8 cellular contexts compared by ENCODE assay signal in genomic region chr7:134750083-134751062, GRCh38. TPM values are rescaled to one million over a fixed set of nuclear protein-coding genes. Genes with fewer than 3 reads are reported as not detected.
DNase-seq lines count a peak whose midpoint lies in the region; ATAC-seq, FAIRE-seq and TF ChIP-seq lines count a peak whose summit lies in the region.

No MANE protein-coding gene starts in this region.

- no peaks in the 10 kb centered on the region for H3K79me2 ChIP-seq in H9 (ENCODE audit: insufficient read depth, low read length)

- no peaks in the 10 kb centered on the region for H3K23me2 ChIP-seq in H9 (ENCODE audit: insufficient read length, low read depth, low read length, poor library complexity, severe bottlenecking)

- no peak overlapping the region for H4K91ac ChIP-seq in H9 (ENCODE audit: insufficient read length, low read depth, low read length)

- intact Hi-C loops in left cardiac atrium (cut with DNase I), result loop anchor here in 1 of 2 donors (5.0 to 10.0 kb wide), 2 partner anchors 53 to 116 kb away; no protein-coding TSS in a partner anchor
- intact Hi-C loops in spleen (cut with DNase I; ENCODE audit: low total_unique reads), result no loop called here

- H3K36me3 ChIP-seq in RWPE2 (ENCODE audit: low read depth) (no peaks in the 10 kb centered on the region), spleen (no peaks in the 10 kb centered on the region)

- no peak overlapping the region for H3K14ac ChIP-seq in H9 (ENCODE audit: insufficient read depth, low read length)

- H2BK12ac ChIP-seq in H9 (ENCODE audit: insufficient read length, low read depth, low read length), result no peak overlapping the region

- FAIRE-seq in D721Med (lab: Jason Lieb, UNC), result no peak

- no peaks in the 10 kb centered on the region for H3K4me1 ChIP-seq in H9 (ENCODE audit: insufficient read depth, low read length)
- peaks cover 9% of the 10 kb centered on the region for H3K4me1 ChIP-seq in RWPE2 (ENCODE audit: insufficient read depth, poor library complexity, severe bottlenecking)
- H3K4me1 ChIP-seq in spleen, result peaks cover 0 to 12% (median 0%) of the 10 kb centered on the region in 6 donors

- no peaks in the 10 kb centered on the region for H3K27me3 ChIP-seq in H9 (ENCODE audit: insufficient read depth, low read length)
- H3K27me3 ChIP-seq in RWPE2 (ENCODE audit: insufficient read depth, poor library complexity, severe bottlenecking), result no peaks in the 10 kb centered on the region
- H3K27me3 ChIP-seq in spleen (replicated peaks in 1 of 7), result no peaks in the 10 kb centered on the region

- H3K9ac ChIP-seq in H9 (ENCODE audit: extremely low read depth, insufficient read length, low read length), result no peak overlapping the region

- no peak overlapping the region for H2BK20ac ChIP-seq in H9 (ENCODE audit: low read depth, low read length, poor library complexity, severe bottlenecking)

- no peak overlapping the region for H3K27ac ChIP-seq in H9 (ENCODE audit: insufficient read length, low read depth, low read length)
- H3K27ac ChIP-seq in RWPE2 (ENCODE audit: poor library complexity, severe bottlenecking), result no peak overlapping the region
- H3K27ac ChIP-seq in spleen, result peak overlapping the region in 2 of 8 donors; percentile 11 to 40

- no peak overlapping the region; a peak in 1 of 5 replicates for H3K4me3 Mint-ChIP-seq in H9

- no peak overlapping the region for H3T11ph ChIP-seq in H9 (ENCODE audit: low read length)

- H3K79me1 ChIP-seq in H9 (ENCODE audit: insufficient read depth, low read depth, low read length, poor library complexity, severe bottlenecking), result no peaks in the 10 kb centered on the region

- peaks cover 2 to 5% of the 10 kb centered on the region in 2 experiments; a peak in 3 of 4 replicates for H3K4me1 Mint-ChIP-seq in H9

- no peaks in the 10 kb centered on the region for H3K36me3 Mint-ChIP-seq in H9 (ENCODE audit: insufficient read depth in 1 of 3, low read depth in 3 of 3)

- H2AFZ ChIP-seq in H9 (ENCODE audit: low read length), result no peak overlapping the region

- no peaks in the 10 kb centered on the region for H3K27me3 Mint-ChIP-seq in H9 (ENCODE audit: low read depth)

- H3K9me3 ChIP-seq in H9 (ENCODE audit: control insufficient read depth, low read depth, low read length), result no peaks in the 10 kb centered on the region
- H3K9me3 ChIP-seq in RWPE2 (ENCODE audit: severe bottlenecking), result no peaks in the 10 kb centered on the region
- H3K9me3 ChIP-seq in spleen, result no peaks in the 10 kb centered on the region

- no peak overlapping the region for H3K18ac ChIP-seq in H9 (ENCODE audit: insufficient read length, low read depth, low read length)

- H3K4me3 ChIP-seq in RWPE2 (ENCODE audit: severe bottlenecking) (no peak overlapping the region), spleen (peak overlapping the region in 1 of 8 donors; percentile 4)

- TF ChIP-seq POLR2A in spleen (IDR thresholded peaks at IDR 0.05), result no peak

- no peaks in the 10 kb centered on the region for H4K20me1 ChIP-seq in H9 (ENCODE audit: control insufficient read depth, insufficient read depth, insufficient read length)

- H2BK5ac ChIP-seq in H9 (ENCODE audit: insufficient read length, low read length), result no peak overlapping the region

- no peak overlapping the region for H3K23ac ChIP-seq in H9 (ENCODE audit: insufficient read length, low read depth, low read length)

- H3K4ac ChIP-seq in H9 (ENCODE audit: low read depth, low read length), result no peak overlapping the region

- peak; percentile 58 for TF ChIP-seq CTCF in D721Med (IDR thresholded peaks at IDR 0.05; ENCODE audit: insufficient read depth, missing control alignments)
- TF ChIP-seq CTCF in H9 (conservative IDR thresholded peaks at IDR 0.05), result peak; percentile 93
- peak; percentile 52 for TF ChIP-seq CTCF in RWPE2 (IDR thresholded peaks at IDR 0.05; ENCODE audit: poor library complexity, severe bottlenecking)
- peak in 10 of 11 experiments; percentile 35 to 74 (median 58) for TF ChIP-seq CTCF in spleen (IDR thresholded peaks at IDR 0.05 in 8 of 11, conservative IDR thresholded peaks at IDR 0.05 in 3 of 11)

- H4K8ac ChIP-seq in H9 (replicated peaks; ENCODE audit: insufficient read length, low read depth, low read length), result no peak overlapping the region

- ATAC-seq in RWPE2 (ENCODE audit: low read depth), result no peak
- ATAC-seq in left cardiac atrium, result peak in 1 of 2 donors; percentile 66
- ATAC-seq in HG03571 (IDR thresholded peaks at IDR 0.05; ENCODE audit: unreplicated experiment), result no peak

- no peak overlapping the region for H4K5ac ChIP-seq in H9 (ENCODE audit: insufficient read length, low read depth, low read length)

- no peak overlapping the region for H3K27ac Mint-ChIP-seq in H9

- H3K9me3 Mint-ChIP-seq in H9, result no peaks in the 10 kb centered on the region

- H2BK15ac ChIP-seq in H9 (ENCODE audit: low read depth, low read length), result no peak overlapping the region

- H2AK5ac ChIP-seq in H9 (ENCODE audit: insufficient read length, low read length), result no peak overlapping the region

- DNase-seq in D721Med (ENCODE audit: insufficient read length, low spot score), result no peak
- DNase-seq in H9, result peak; percentile 86
- no peak for DNase-seq in RWPE2 (ENCODE audit: low spot score)
- peak in 3 of 4 experiments; percentile 6 to 50 (median 32) for DNase-seq in activated naive CD4-positive, alpha-beta T cell (lab: John Stamatoyannopoulos, UW)
- DNase-seq in left cardiac atrium, result peak; percentile 34
- no peak for DNase-seq in spleen
- DNase-seq in epidermal melanocyte (ENCODE audit: insufficient read length, low spot score), result no peak

- no peak overlapping the region for H3K4me2 ChIP-seq in H9 (ENCODE audit: insufficient read depth, insufficient read length, low read length)

- WGBS in H9 (ENCODE audit: extremely low coverage, insufficient read length, low lambda C conversion rate), result no CpG with 5 or more reads among the region's 6 CpGs
- WGBS in spleen, 5 donors, result 69 to 83% (median 77%) methylated on average over 6 of the region's 6 CpGs

- H3K56ac ChIP-seq in H9 (ENCODE audit: insufficient read length, low read depth, low read length), result no peak overlapping the region

- H2BK120ac ChIP-seq in H9 (ENCODE audit: low read depth, low read length, poor library complexity, severe bottlenecking), result no peak overlapping the region

RNA-seq across cellular contexts. Expression of gene CALD1, which starts 29.1 kb away (rescaled TPM):
- total RNA-seq in H9 (2021) (107 and 118 TPM in 2 replicates), left cardiac atrium (100 to 1,000 TPM; 181 to 194 TPM), spleen (100 to 1,000 TPM; 146 to 333 (median 291) TPM)
- polyA plus RNA-seq in spleen, result 10 to 100 TPM; 42.4 to 85.3 (median 48.3) TPM

Comparison
In these comparisons a context has a peak if more than half of its experiments do, and no peak if none do; other contexts are left out.
1. DNase-seq: peak in H9 (single experiment), activated naive CD4-positive, alpha-beta T cell (3 of 4) and left cardiac atrium (single experiment); none in D721Med (single experiment), RWPE2 (single experiment), spleen (single experiment) and epidermal melanocyte (single experiment).
2. Peak in every context shown above with its lines, with median percentiles within 50 percentile points of each other: CTCF ChIP-seq.